In genomic region chr11:101128571-101129202, GRCh38 we compare ENCODE assay signal across 10 cellular contexts. TPM values are rescaled to one million over a fixed set of nuclear protein-coding genes. Genes with fewer than 3 reads are reported as not detected.
DNase-seq lines count a peak whose midpoint lies in the region; ATAC-seq and TF ChIP-seq lines count a peak whose summit lies in the region.
"Had no signal": no experiment of that assay in that cellular context is flagged by ENCODE, and none has a peak within 500 bp of the region (broad histone marks: within the 10 kb centered on the region; RNA-seq: fewer than 3 reads in every experiment).

No MANE protein-coding gene starts in this region.

- DNase-seq in AG20443 (ENCODE audit: low spot score) (peak; percentile 28), T-helper 17 cell (no peak), hepatocyte (ENCODE audit: low spot score) (peak; percentile 5), ovary (peak; percentile 41 to 71 (median 58)), SK-N-DZ (ENCODE audit: low spot score) (no peak), Ammon's horn (ENCODE audit: low spot score) (no peak), NCI-H2029 treated with DMSO at 0.1 percent for 48 hours (lab: John Stamatoyannopoulos, UW) (no peak), NCI-H2171 treated with DMSO at 0.1 percent for 48 hours (lab: John Stamatoyannopoulos, UW) (no peak)
- DNase-seq: stimulated activated naive CD4-positive, alpha-beta T cell treated with Interleukin-2 at 50 U/mL for 16 hours had no signal

- intact Hi-C loops in ovary (cut with DNase I) = loop anchor here in 1 of 4 donors (5.0 kb wide), 1 partner anchor 96 kb away; no protein-coding TSS in a partner anchor

- WGBS in hepatocyte (ENCODE audit: low lambda C conversion rate, missing lambda C conversion rate) = 3% methylated on average over 33 of the region's 38 CpGs
- WGBS in ovary, 3 donors = 1 to 2% (median 1%) methylated on average over 30 to 38 of the region's 38 CpGs

- H3K4me3 ChIP-seq in hepatocyte (no peak overlapping the region), ovary (peak overlapping the region; percentile 74)

- no peak for TF ChIP-seq POLR2A in ovary (IDR thresholded peaks at IDR 0.05)

- ATAC-seq in T-helper 17 cell = no peak

- H3K27me3 Mint-ChIP-seq in T-helper 17 cell = peaks cover 21% of the 10 kb centered on the region

- H3K9me3 ChIP-seq in T-helper 17 cell (ENCODE audit: control insufficient read depth, low read length, poor library complexity, severe bottlenecking) = no peaks in the 10 kb centered on the region
- H3K9me3 ChIP-seq in hepatocyte (ENCODE audit: low read depth) = no peaks in the 10 kb centered on the region
- H3K9me3 ChIP-seq in ovary = no peaks in the 10 kb centered on the region

- no peaks in the 10 kb centered on the region for H3K79me2 ChIP-seq in hepatocyte

- no peak overlapping the region for H3K27ac ChIP-seq in hepatocyte
- H3K27ac ChIP-seq in ovary = peak overlapping the region; percentile 90 to 93

- TF ChIP-seq CTCF in hepatocyte (IDR thresholded peaks at IDR 0.05; ENCODE audit: poor library complexity) (no peak), ovary (IDR thresholded peaks at IDR 0.05) (no peak)

- H3K36me3 ChIP-seq in hepatocyte (replicated peaks; ENCODE audit: insufficient read depth, low read depth) = no peaks in the 10 kb centered on the region
- no peaks in the 10 kb centered on the region for H3K36me3 ChIP-seq in ovary

- no peak overlapping the region for H3K27ac Mint-ChIP-seq in T-helper 17 cell

- H3K4me1 Mint-ChIP-seq in T-helper 17 cell = no peaks in the 10 kb centered on the region

- H3K4me2 ChIP-seq in hepatocyte = peak overlapping the region; percentile 94

- peak overlapping the region; percentile 82 for H2AFZ ChIP-seq in hepatocyte

- no peaks in the 10 kb centered on the region for H3K36me3 Mint-ChIP-seq in T-helper 17 cell (ENCODE audit: low read depth)

- no peaks in the 10 kb centered on the region for H3K9me2 ChIP-seq in hepatocyte (replicated peaks; ENCODE audit: insufficient read depth)

- no peak for TF ChIP-seq EP300 in ovary (IDR thresholded peaks at IDR 0.05)

- peaks cover 11% of the 10 kb centered on the region for H3K4me1 ChIP-seq in hepatocyte (ENCODE audit: insufficient read depth)
- H3K4me1 ChIP-seq in ovary (ENCODE audit: insufficient read depth) = no peaks in the 10 kb centered on the region

- H3K4me3 Mint-ChIP-seq in T-helper 17 cell = peak overlapping the region; percentile 59

- H4K20me1 ChIP-seq in hepatocyte (ENCODE audit: insufficient read depth, poor library complexity, severe bottlenecking) = no peaks in the 10 kb centered on the region

- peaks cover 96% of the 10 kb centered on the region for H3K27me3 ChIP-seq in hepatocyte
- no peaks in the 10 kb centered on the region for H3K27me3 ChIP-seq in ovary

RNA-seq across cellular contexts. Expression of gene PGR, which starts 0.9 kb away (rescaled TPM):
- not detected for total RNA-seq in T-helper 17 cell
- 0.28 and 0.50 TPM in 2 replicates for total RNA-seq in hepatocyte
- 0.07 and 0.39 TPM in 2 replicates for polyA plus RNA-seq in hepatocyte
- total RNA-seq in ovary = 10 to 100 TPM; 13.8 to 94.3 (median 21.7) TPM
- polyA plus RNA-seq in ovary = 10 to 100 TPM in 1 of 2 donors, 1 to 10 TPM in 1; 6.1 to 12.6 TPM
- not detected in 2 replicates for polyA plus RNA-seq in SK-N-DZ (2014; cell fraction: cytosol; rRNA removed)
- polyA plus RNA-seq in SK-N-DZ (2014; cell fraction: nucleus; rRNA removed) = not detected in 2 replicates
- total RNA-seq: endothelial cell of umbilical vein had no signal
- polyA plus RNA-seq: endothelial cell of umbilical vein had no signal

Comparison
In these comparisons a context has a peak if more than half of its experiments do, and no peak if none do; other contexts are left out.
1. DNase-seq: peak in AG20443 (single experiment), hepatocyte (single experiment) and ovary (5 of 5); none in T-helper 17 cell (0 of 3), SK-N-DZ (single experiment), Ammon's horn (single experiment), NCI-H2029 treated with DMSO at 0.1 percent for 48 hours (single experiment) and NCI-H2171 treated with DMSO at 0.1 percent for 48 hours (single experiment).